In genomic region chr3:134486577-134487041, GRCh38 we compare ENCODE assay signal across 1 cellular context.
TF ChIP-seq lines count a peak whose summit lies in the region.

No MANE protein-coding gene starts in this region.

TF ChIP-seq in HepG2, 621 proteins besides CTCF, POLR2A, EP300 and RAD21 (continued from another document):
- TF ChIP-seq NFAT5 (CRISPR knock-in tag; IDR thresholded peaks at IDR 0.05) (no peak), ZNF451 (CRISPR knock-in tag; IDR thresholded peaks at IDR 0.05) (no peak), MAX (IDR thresholded peaks at IDR 0.05) (no peak), TGIF2 (CRISPR knock-in tag; IDR thresholded peaks at IDR 0.05) (no peak), HOXA7 (CRISPR knock-in tag; IDR thresholded peaks at IDR 0.05) (no peak), DZIP1 (CRISPR knock-in tag; IDR thresholded peaks at IDR 0.05) (peak; percentile 75; the same call in 1 of the 2 replicates), CBX2 (IDR thresholded peaks at IDR 0.05; ENCODE audit: low read depth, low read length) (no peak), CBX2 (CRISPR knock-in tag; IDR thresholded peaks at IDR 0.05; ENCODE audit: low read depth) (0 out of 2 replicates have a peak, but pooled peaks have one; percentile 1), GATA4 (IDR thresholded peaks at IDR 0.05; ENCODE audit: borderline replicate concordance, low read depth) (no peak), ZNF691 (CRISPR knock-in tag; IDR thresholded peaks at IDR 0.05; ENCODE audit: borderline replicate concordance, low read depth) (no peak), BRD4 (CRISPR knock-in tag; IDR thresholded peaks at IDR 0.05) (no peak), ZNF569 (CRISPR knock-in tag; IDR thresholded peaks at IDR 0.05; ENCODE audit: borderline replicate concordance) (no peak), ZFP36L1 (CRISPR knock-in tag; IDR thresholded peaks at IDR 0.05) (no peak), ZSCAN29 (CRISPR knock-in tag; conservative IDR thresholded peaks at IDR 0.05) (0 out of 2 replicates have a peak, but pooled peaks have one; percentile 9), BRF2 (CRISPR knock-in tag; IDR thresholded peaks at IDR 0.05) (no peak), ZNF33B (CRISPR knock-in tag; IDR thresholded peaks at IDR 0.05) (no peak)
